19 cellular contexts compared by ENCODE assay signal in genomic region chr12:31507966-31508365, GRCh38.
DNase-seq lines count a peak whose midpoint lies in the region; ATAC-seq, FAIRE-seq and TF ChIP-seq lines count a peak whose summit lies in the region.
"Had no signal": no experiment of that assay in that cellular context is flagged by ENCODE, and none has a peak within 500 bp of the region (broad histone marks: within the 10 kb centered on the region; RNA-seq: fewer than 3 reads in every experiment).

No MANE protein-coding gene starts in this region.

- POLR2A ChIA-PET in AG04450 (lab: Yijun Ruan, JAX), result interaction anchor here (1.6 kb wide), 1 partner anchor 11 kb away, joined by 5 read pairs; no protein-coding TSS in a partner anchor

- H3K36me3 Mint-ChIP-seq in stimulated activated naive B cell treated with anti-CD40 and anti-IgM and Interleukin-4, amounts not matched to agents 10 μg/mL and 1 μg/mL and 100 μg/mL, for 72 hours, result peaks cover 0 to 7% of the 10 kb centered on the region in 2 donors

- no peak overlapping the region for H3K9ac ChIP-seq in HUES6 (ENCODE audit: low read length)

- no peak for TF ChIP-seq CTCF in AG04450 (IDR thresholded peaks at IDR 0.05; ENCODE audit: low read depth, low read length)
- no peak for TF ChIP-seq CTCF in bronchial epithelial cell (IDR thresholded peaks at IDR 0.05; ENCODE audit: insufficient read depth, low read length, severe bottlenecking)

- no peak overlapping the region for H3K27ac Mint-ChIP-seq in stimulated activated naive B cell treated with anti-CD40 and anti-IgM and Interleukin-4, amounts not matched to agents 10 μg/mL and 1 μg/mL and 100 μg/mL, for 72 hours
- H3K27ac Mint-ChIP-seq: activated CD4-positive, alpha-beta T cell treated with anti-CD3 and anti-CD28 coated beads, Interleukin-2, amount 10 ng/mL, durations not matched to agents 7 days and 5 days; activated naive CD4-positive, alpha-beta T cell treated with anti-CD3 and anti-CD28 coated beads for 36 hours; type B pancreatic cell had no signal

- H3K27ac ChIP-seq in AG04450 (ENCODE audit: low read depth, low read length) (peak overlapping the region; percentile 39), HUES6 (ENCODE audit: low read depth, low read length) (peak overlapping the region; percentile 82)
- H3K27ac ChIP-seq: heart right ventricle, pancreas, SK-N-MC had no signal

- H3K9me3 Mint-ChIP-seq in stimulated activated naive B cell treated with anti-CD40 and anti-IgM and Interleukin-4, amounts not matched to agents 10 μg/mL and 1 μg/mL and 100 μg/mL, for 72 hours, result peaks cover 0 to 3% of the 10 kb centered on the region in 2 donors
- H3K9me3 Mint-ChIP-seq: activated CD4-positive, alpha-beta T cell treated with anti-CD3 and anti-CD28 coated beads, Interleukin-2, amount 10 ng/mL, durations not matched to agents 7 days and 5 days; type B pancreatic cell had no signal

- peaks cover 19 to 37% of the 10 kb centered on the region in 2 donors for H3K4me1 Mint-ChIP-seq in stimulated activated naive B cell treated with anti-CD40 and anti-IgM and Interleukin-4, amounts not matched to agents 10 μg/mL and 1 μg/mL and 100 μg/mL, for 72 hours
- H3K4me1 Mint-ChIP-seq: activated CD4-positive, alpha-beta T cell treated with anti-CD3 and anti-CD28 coated beads, Interleukin-2, amount 10 ng/mL, durations not matched to agents 7 days and 5 days; central memory CD8-positive, alpha-beta T cell had no signal

- no peak for DNase-seq in AG04450 (ENCODE audit: low read depth, low spot score)
- DNase-seq in bronchial epithelial cell (ENCODE audit: low read depth), result peak; percentile 74
- peak; percentile 15 for DNase-seq in kidney glomerular epithelial cell (lab: John Stamatoyannopoulos, UW)
- no peak for DNase-seq in NCI-H774 (lab: John Stamatoyannopoulos, UW)
- DNase-seq in effector CD4-positive, alpha-beta T cell, result no peak
- DNase-seq in GM19240 (ENCODE audit: insufficient read length, low spot score), result no peak
- no peak for DNase-seq in stimulated activated naive B cell treated with anti-CD40 and anti-IgM and Interleukin-4, amounts not matched to agents 10 μg/mL and 1 μg/mL and 100 μg/mL, for 72 hours
- DNase-seq: activated CD4-positive, alpha-beta T cell treated with anti-CD3 and anti-CD28 coated beads, Interleukin-2, amount 10 ng/mL, durations not matched to agents 7 days and 5 days; activated naive CD4-positive, alpha-beta T cell treated with anti-CD3 and anti-CD28 coated beads for 36 hours; COR-L47; heart right ventricle; left cardiac atrium; NCI-H1694 treated with DMSO at 0.1 percent for 48 hours; NCI-H510A treated with DMSO at 0.1 percent for 48 hours; pancreas had no signal

- H3K27me3 ChIP-seq in AG04450 (ENCODE audit: control insufficient read depth, insufficient read depth, low read length) (no peaks in the 10 kb centered on the region), HUES6 (ENCODE audit: control insufficient read depth, insufficient read depth, low read length) (no peaks in the 10 kb centered on the region), bronchial epithelial cell (ENCODE audit: control insufficient read depth, insufficient read depth, low read length) (no peaks in the 10 kb centered on the region)
- H3K27me3 ChIP-seq: heart right ventricle, pancreas had no signal

- no peak for ATAC-seq in stimulated activated naive B cell treated with anti-CD40 and anti-IgM and Interleukin-4, amounts not matched to agents 10 μg/mL and 1 μg/mL and 100 μg/mL, for 72 hours (replicated peaks)
- ATAC-seq: heart right ventricle, pancreas had no signal

- H3K4me3 ChIP-seq in AG04450 (ENCODE audit: low read depth, low read length) (no peak overlapping the region), HUES6 (ENCODE audit: low read depth, low read length) (no peak overlapping the region), bronchial epithelial cell (ENCODE audit: low read depth, low read length) (no peak overlapping the region)
- H3K4me3 ChIP-seq: heart right ventricle, pancreas, SK-N-MC had no signal

- no peak overlapping the region for H3K4me3 Mint-ChIP-seq in stimulated activated naive B cell treated with anti-CD40 and anti-IgM and Interleukin-4, amounts not matched to agents 10 μg/mL and 1 μg/mL and 100 μg/mL, for 72 hours
- H3K4me3 Mint-ChIP-seq: activated CD4-positive, alpha-beta T cell treated with anti-CD3 and anti-CD28 coated beads, Interleukin-2, amount 10 ng/mL, durations not matched to agents 7 days and 5 days; activated naive CD4-positive, alpha-beta T cell treated with anti-CD3 and anti-CD28 coated beads for 36 hours; central memory CD8-positive, alpha-beta T cell; type B pancreatic cell had no signal

- no peak for FAIRE-seq in bronchial epithelial cell (lab: Jason Lieb, UNC)
- FAIRE-seq: pancreas had no signal

- H3K27me3 Mint-ChIP-seq in stimulated activated naive B cell treated with anti-CD40 and anti-IgM and Interleukin-4, amounts not matched to agents 10 μg/mL and 1 μg/mL and 100 μg/mL, for 72 hours, result no peaks in the 10 kb centered on the region
- H3K27me3 Mint-ChIP-seq: activated CD4-positive, alpha-beta T cell treated with anti-CD3 and anti-CD28 coated beads, Interleukin-2, amount 10 ng/mL, durations not matched to agents 7 days and 5 days; central memory CD8-positive, alpha-beta T cell had no signal

- CTCF ChIA-PET in AG04450 (lab: Charles Lee), result no interaction called here

- no peaks in the 10 kb centered on the region; the same call in 1 of the 2 replicates for H3K36me3 ChIP-seq in HUES6 (ENCODE audit: control insufficient read depth, insufficient read depth, low read length)
- no peaks in the 10 kb centered on the region for H3K36me3 ChIP-seq in bronchial epithelial cell (ENCODE audit: control insufficient read depth, insufficient read depth, low read length)
- H3K36me3 ChIP-seq: heart right ventricle, pancreas had no signal

- peaks cover 32% of the 10 kb centered on the region for H3K4me1 ChIP-seq in HUES6 (ENCODE audit: control insufficient read depth, insufficient read depth, low read length)

- peaks cover 8% of the 10 kb centered on the region for H3K9me3 ChIP-seq in AG04450 (ENCODE audit: control insufficient read depth, insufficient read depth, low read length)
- H3K9me3 ChIP-seq in HUES6 (ENCODE audit: control insufficient read depth, insufficient read depth, low read depth, low read length), result peaks cover 14% of the 10 kb centered on the region
- H3K9me3 ChIP-seq: pancreas had no signal

Comparison
In these comparisons a context has a peak if more than half of its experiments do, and no peak if none do; other contexts are left out.
1. DNase-seq: peak in bronchial epithelial cell (single experiment) and kidney glomerular epithelial cell (single experiment); none in AG04450 (single experiment), NCI-H774 (single experiment), effector CD4-positive, alpha-beta T cell (single experiment), GM19240 (single experiment) and stimulated activated naive B cell treated with anti-CD40 and anti-IgM and Interleukin-4, amounts not matched to agents 10 μg/mL and 1 μg/mL and 100 μg/mL, for 72 hours (single experiment).